1 cellular context compared by ENCODE assay signal in the genomic region with DNA sequence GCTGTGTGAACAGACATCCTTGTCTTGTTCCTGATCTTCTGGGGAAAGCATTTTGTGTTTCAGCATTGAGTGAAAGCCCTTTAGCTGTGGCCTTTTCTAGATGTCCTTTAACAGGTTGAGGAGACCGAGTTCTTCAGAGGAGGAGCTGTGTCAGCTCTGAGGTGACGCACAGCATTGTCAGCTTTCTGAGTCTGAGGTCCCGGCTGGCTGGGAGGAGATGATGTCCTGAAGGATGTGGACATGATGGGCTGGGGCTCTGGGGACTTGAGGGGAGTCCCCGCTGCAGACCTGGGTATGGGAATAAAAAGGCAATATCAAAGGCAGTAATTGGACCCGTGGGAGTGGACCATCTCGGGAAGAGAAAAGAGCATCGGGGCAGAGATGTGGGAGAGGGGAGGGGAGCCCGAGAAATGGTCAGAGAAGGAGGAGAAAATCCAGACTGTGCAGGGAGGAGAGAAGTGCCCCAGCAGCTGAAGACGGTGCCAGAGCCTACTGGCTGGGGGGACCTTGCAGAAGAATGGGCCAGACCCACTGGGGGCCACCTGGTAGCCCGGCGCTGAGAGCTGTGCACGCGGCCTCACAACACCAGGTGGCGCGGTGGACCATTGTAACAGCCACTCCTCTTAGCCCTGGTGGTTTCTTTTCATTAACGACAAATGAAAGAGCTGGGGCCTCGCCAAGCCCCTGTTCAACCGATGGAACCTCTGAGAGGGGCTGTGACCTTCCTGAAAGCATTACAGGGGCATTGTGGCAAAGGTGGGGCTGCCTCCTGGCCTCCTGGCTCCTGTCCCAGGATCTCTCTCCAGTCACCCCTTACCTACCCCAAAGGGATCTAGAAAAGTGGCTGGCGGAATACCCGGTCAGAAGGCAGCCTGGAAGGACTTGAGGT.
TF ChIP-seq lines count a peak whose summit lies in the region.

No MANE protein-coding gene starts in this region.

TF ChIP-seq in HepG2, 621 proteins besides CTCF, POLR2A, EP300 and RAD21 (continued from another document and continues in another):
- TF ChIP-seq, protein P1, sequence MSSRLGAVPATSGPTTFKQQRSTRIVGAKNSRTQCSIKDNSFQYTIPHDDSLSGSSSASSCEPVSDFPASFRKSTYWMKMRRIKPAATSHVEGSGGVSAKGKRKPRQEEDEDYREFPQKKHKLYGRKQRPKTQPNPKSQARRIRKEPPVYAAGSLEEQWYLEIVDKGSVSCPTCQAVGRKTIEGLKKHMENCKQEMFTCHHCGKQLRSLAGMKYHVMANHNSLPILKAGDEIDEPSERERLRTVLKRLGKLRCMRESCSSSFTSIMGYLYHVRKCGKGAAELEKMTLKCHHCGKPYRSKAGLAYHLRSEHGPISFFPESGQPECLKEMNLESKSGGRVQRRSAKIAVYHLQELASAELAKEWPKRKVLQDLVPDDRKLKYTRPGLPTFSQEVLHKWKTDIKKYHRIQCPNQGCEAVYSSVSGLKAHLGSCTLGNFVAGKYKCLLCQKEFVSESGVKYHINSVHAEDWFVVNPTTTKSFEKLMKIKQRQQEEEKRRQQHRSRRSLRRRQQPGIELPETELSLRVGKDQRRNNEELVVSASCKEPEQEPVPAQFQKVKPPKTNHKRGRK (CRISPR knock-in tag; IDR thresholded peaks at IDR 0.05), result no peak
- TF ChIP-seq E2F5 (CRISPR knock-in tag; conservative IDR thresholded peaks at IDR 0.05), result no peak
- TF ChIP-seq FOXC1 (CRISPR knock-in tag; IDR thresholded peaks at IDR 0.05; ENCODE audit: borderline replicate concordance), result peak; percentile 66; the same call in 1 of the 2 replicates
- TF ChIP-seq ZNF530 (CRISPR knock-in tag; IDR thresholded peaks at IDR 0.05; ENCODE audit: low read depth), result no peak
- no peak for TF ChIP-seq SIN3B (IDR thresholded peaks at IDR 0.05; ENCODE audit: low read length)
- TF ChIP-seq NFKBIZ (CRISPR knock-in tag; IDR thresholded peaks at IDR 0.05), result no peak
- TF ChIP-seq ZNF256 (CRISPR knock-in tag; conservative IDR thresholded peaks at IDR 0.05), result no peak
- TF ChIP-seq, protein P2, sequence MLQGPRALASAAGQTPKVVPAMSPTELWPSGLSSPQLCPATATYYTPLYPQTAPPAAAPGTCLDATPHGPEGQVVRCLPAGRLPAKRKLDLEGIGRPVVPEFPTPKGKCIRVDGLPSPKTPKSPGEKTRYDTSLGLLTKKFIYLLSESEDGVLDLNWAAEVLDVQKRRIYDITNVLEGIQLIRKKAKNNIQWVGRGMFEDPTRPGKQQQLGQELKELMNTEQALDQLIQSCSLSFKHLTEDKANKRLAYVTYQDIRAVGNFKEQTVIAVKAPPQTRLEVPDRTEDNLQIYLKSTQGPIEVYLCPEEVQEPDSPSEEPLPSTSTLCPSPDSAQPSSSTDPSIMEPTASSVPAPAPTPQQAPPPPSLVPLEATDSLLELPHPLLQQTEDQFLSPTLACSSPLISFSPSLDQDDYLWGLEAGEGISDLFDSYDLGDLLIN (CRISPR knock-in tag; IDR thresholded peaks at IDR 0.05; ENCODE audit: borderline replicate concordance), result no peak
- TF ChIP-seq NFIB (CRISPR knock-in tag; IDR thresholded peaks at IDR 0.05; ENCODE audit: borderline replicate concordance), result no peak
- no peak for TF ChIP-seq GABPB1 (CRISPR knock-in tag; IDR thresholded peaks at IDR 0.05)
- no peak for TF ChIP-seq ZNF720 (CRISPR knock-in tag; IDR thresholded peaks at IDR 0.05)
- peak; percentile 66 for TF ChIP-seq KDM2A (CRISPR knock-in tag; IDR thresholded peaks at IDR 0.05; ENCODE audit: borderline replicate concordance, low read depth)
- TF ChIP-seq XRCC5 (optimal IDR thresholded peaks at IDR 0.05; ENCODE audit: low read length), result peak; percentile 88
- TF ChIP-seq ZNF326 (CRISPR knock-in tag; IDR thresholded peaks at IDR 0.05; ENCODE audit: borderline replicate concordance), result no peak
- no peak for TF ChIP-seq ZNF333 (CRISPR knock-in tag; IDR thresholded peaks at IDR 0.05; ENCODE audit: borderline replicate concordance)
- no peak for TF ChIP-seq GTF2F1 (IDR thresholded peaks at IDR 0.05; ENCODE audit: low read length)
- TF ChIP-seq LCORL (IDR thresholded peaks at IDR 0.05), result no peak
- peak; percentile 23; the same call in 1 of the 2 replicates for TF ChIP-seq LCORL (CRISPR knock-in tag; IDR thresholded peaks at IDR 0.05)
- no peak for TF ChIP-seq ZNF343 (CRISPR knock-in tag; IDR thresholded peaks at IDR 0.05)
- TF ChIP-seq ZNF350 (CRISPR knock-in tag; IDR thresholded peaks at IDR 0.05; ENCODE audit: borderline replicate concordance, low read depth), result no peak
- TF ChIP-seq ZNF331 (CRISPR knock-in tag; IDR thresholded peaks at IDR 0.05), result 0 out of 2 replicates have a peak, but pooled peaks have one; percentile 35
- peak; percentile 44 for TF ChIP-seq ZNF407 (CRISPR knock-in tag; IDR thresholded peaks at IDR 0.05; ENCODE audit: not compliant biosample characterization)
- TF ChIP-seq NFE2 (CRISPR knock-in tag; IDR thresholded peaks at IDR 0.05), result no peak
- no peak for TF ChIP-seq PAX8 (CRISPR knock-in tag; IDR thresholded peaks at IDR 0.05; ENCODE audit: borderline replicate concordance)
- TF ChIP-seq PHF8 (CRISPR knock-in tag; IDR thresholded peaks at IDR 0.05), result no peak; the same call in 1 of the 2 replicates
- no peak for TF ChIP-seq CAMTA2 (CRISPR knock-in tag; IDR thresholded peaks at IDR 0.05; ENCODE audit: borderline replicate concordance)
- TF ChIP-seq ZNF124 (CRISPR knock-in tag; IDR thresholded peaks at IDR 0.05), result no peak
- no peak for TF ChIP-seq FOXK2 (IDR thresholded peaks at IDR 0.05)
- TF ChIP-seq TSC22D2 (CRISPR knock-in tag; IDR thresholded peaks at IDR 0.05; ENCODE audit: borderline replicate concordance), result 0 out of 2 replicates have a peak, but pooled peaks have one; percentile 41
- no peak for TF ChIP-seq ZBTB1 (CRISPR knock-in tag; IDR thresholded peaks at IDR 0.05; ENCODE audit: borderline replicate concordance)
- TF ChIP-seq, protein P3, sequence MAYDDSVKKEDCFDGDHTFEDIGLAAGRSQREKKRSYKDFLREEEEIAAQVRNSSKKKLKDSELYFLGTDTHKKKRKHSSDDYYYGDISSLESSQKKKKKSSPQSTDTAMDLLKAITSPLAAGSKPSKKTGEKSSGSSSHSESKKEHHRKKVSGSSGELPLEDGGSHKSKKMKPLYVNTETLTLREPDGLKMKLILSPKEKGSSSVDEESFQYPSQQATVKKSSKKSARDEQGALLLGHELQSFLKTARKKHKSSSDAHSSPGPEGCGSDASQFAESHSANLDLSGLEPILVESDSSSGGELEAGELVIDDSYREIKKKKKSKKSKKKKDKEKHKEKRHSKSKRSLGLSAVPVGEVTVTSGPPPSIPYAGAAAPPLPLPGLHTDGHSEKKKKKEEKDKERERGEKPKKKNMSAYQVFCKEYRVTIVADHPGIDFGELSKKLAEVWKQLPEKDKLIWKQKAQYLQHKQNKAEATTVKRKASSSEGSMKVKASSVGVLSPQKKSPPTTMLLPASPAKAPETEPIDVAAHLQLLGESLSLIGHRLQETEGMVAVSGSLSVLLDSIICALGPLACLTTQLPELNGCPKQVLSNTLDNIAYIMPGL (CRISPR knock-in tag; IDR thresholded peaks at IDR 0.05; ENCODE audit: borderline replicate concordance in 1 of 2, low read depth in 1 of 2), result 0 out of 4 replicates have a peak, but pooled peaks have one; percentile 31 to 41
- no peak for TF ChIP-seq MTERF4 (CRISPR knock-in tag; IDR thresholded peaks at IDR 0.05)
- TF ChIP-seq ELF3 (CRISPR knock-in tag; IDR thresholded peaks at IDR 0.05), result no peak
- TF ChIP-seq SRSF4 (IDR thresholded peaks at IDR 0.05; ENCODE audit: low read depth, low read length, poor library complexity, severe bottlenecking), result no peak
- TF ChIP-seq, protein P4, sequence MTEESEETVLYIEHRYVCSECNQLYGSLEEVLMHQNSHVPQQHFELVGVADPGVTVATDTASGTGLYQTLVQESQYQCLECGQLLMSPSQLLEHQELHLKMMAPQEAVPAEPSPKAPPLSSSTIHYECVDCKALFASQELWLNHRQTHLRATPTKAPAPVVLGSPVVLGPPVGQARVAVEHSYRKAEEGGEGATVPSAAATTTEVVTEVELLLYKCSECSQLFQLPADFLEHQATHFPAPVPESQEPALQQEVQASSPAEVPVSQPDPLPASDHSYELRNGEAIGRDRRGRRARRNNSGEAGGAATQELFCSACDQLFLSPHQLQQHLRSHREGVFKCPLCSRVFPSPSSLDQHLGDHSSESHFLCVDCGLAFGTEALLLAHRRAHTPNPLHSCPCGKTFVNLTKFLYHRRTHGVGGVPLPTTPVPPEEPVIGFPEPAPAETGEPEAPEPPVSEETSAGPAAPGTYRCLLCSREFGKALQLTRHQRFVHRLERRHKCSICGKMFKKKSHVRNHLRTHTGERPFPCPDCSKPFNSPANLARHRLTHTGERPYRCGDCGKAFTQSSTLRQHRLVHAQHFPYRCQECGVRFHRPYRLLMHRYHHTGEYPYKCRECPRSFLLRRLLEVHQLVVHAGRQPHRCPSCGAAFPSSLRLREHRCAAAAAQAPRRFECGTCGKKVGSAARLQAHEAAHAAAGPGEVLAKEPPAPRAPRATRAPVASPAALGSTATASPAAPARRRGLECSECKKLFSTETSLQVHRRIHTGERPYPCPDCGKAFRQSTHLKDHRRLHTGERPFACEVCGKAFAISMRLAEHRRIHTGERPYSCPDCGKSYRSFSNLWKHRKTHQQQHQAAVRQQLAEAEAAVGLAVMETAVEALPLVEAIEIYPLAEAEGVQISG (CRISPR knock-in tag; IDR thresholded peaks at IDR 0.05), result no peak
- peak; percentile 13; the same call in 1 of the 2 replicates for TF ChIP-seq FOSL2 (CRISPR knock-in tag; IDR thresholded peaks at IDR 0.05)
- TF ChIP-seq ZBTB34 (CRISPR knock-in tag; IDR thresholded peaks at IDR 0.05), result no peak
